14 cellular contexts compared by ENCODE assay signal in the genomic region with DNA sequence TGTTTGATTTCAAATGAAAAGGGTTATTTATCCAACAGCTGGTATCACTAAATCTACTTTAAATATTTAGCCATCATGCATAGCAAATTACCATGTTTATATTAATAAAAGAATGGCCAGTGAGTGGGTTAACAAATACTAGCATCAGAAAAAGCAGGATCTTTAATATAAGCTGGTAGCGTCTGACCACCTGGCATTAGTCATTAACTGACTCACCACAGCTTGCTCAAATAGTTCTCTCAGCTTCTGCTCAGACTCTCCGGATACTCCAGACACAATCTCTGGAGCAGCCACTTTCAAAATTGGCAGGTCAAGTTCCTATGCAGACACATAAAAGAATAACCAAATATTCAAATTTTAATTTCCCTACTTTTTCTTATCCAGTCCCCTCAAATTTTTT. TPM values are rescaled to one million over a fixed set of nuclear protein-coding genes. Genes with fewer than 3 reads are reported as not detected.
DNase-seq lines count a peak whose midpoint lies in the region; ATAC-seq and TF ChIP-seq lines count a peak whose summit lies in the region.
"Had no signal": no experiment of that assay in that cellular context is flagged by ENCODE, and none has a peak within 500 bp of the region (broad histone marks: within the 10 kb centered on the region; RNA-seq: fewer than 3 reads in every experiment).

No MANE protein-coding gene starts in this region.

- H3K4me1 Mint-ChIP-seq in activated naive CD4-positive, alpha-beta T cell treated with anti-CD3 and anti-CD28 coated beads for 36 hours (ENCODE audit: low read depth), result no peaks in the 10 kb centered on the region
- H3K4me1 Mint-ChIP-seq in stimulated activated naive CD8-positive, alpha-beta T cell treated with anti-CD3 and anti-CD28 coated beads, Interleukin-15, amount 100 ng/mL, for 72 hours, result no peaks in the 10 kb centered on the region

- TF ChIP-seq CTCF in Panc1 (IDR thresholded peaks at IDR 0.05) (no peak), epithelial cell of esophagus (IDR thresholded peaks at IDR 0.05; ENCODE audit: insufficient read depth, low read depth, low read length, missing control alignments) (no peak), retinal pigment epithelial cell (conservative IDR thresholded peaks at IDR 0.05; ENCODE audit: low read depth, low read length) (no peak)

- BruUV-seq in Panc1 (replicated peaks; lab: Mats Ljungman, UMichigan), result no TSS peak

- no peak overlapping the region for H3K27ac Mint-ChIP-seq in activated naive CD4-positive, alpha-beta T cell treated with anti-CD3 and anti-CD28 coated beads for 36 hours
- H3K27ac Mint-ChIP-seq in stimulated activated naive CD8-positive, alpha-beta T cell treated with anti-CD3 and anti-CD28 coated beads, Interleukin-15, amount 100 ng/mL, for 72 hours, result no peak overlapping the region

- no peaks in the 10 kb centered on the region for H3K27me3 Mint-ChIP-seq in activated naive CD4-positive, alpha-beta T cell treated with anti-CD3 and anti-CD28 coated beads for 36 hours (ENCODE audit: low read depth)
- H3K27me3 Mint-ChIP-seq in stimulated activated naive CD8-positive, alpha-beta T cell treated with anti-CD3 and anti-CD28 coated beads, Interleukin-15, amount 100 ng/mL, for 72 hours, result no peaks in the 10 kb centered on the region

- no peaks in the 10 kb centered on the region for H3K4me1 ChIP-seq in Panc1 (ENCODE audit: control insufficient read depth, insufficient read depth, low read length)
- H3K4me1 ChIP-seq: body of pancreas had no signal

- H3K9me3 ChIP-seq in Panc1 (ENCODE audit: control insufficient read depth, insufficient read depth, low read depth, low read length), result no peaks in the 10 kb centered on the region
- H3K9me3 ChIP-seq: body of pancreas, mucosa of descending colon had no signal

- H3K27ac ChIP-seq in Panc1 (ENCODE audit: low read length), result no peak overlapping the region
- H3K27ac ChIP-seq: body of pancreas had no signal

- ATAC-seq in Panc1 (peak; percentile 96), GM19452 (IDR thresholded peaks at IDR 0.05; ENCODE audit: unreplicated experiment) (no peak), HG03108 (IDR thresholded peaks at IDR 0.05; ENCODE audit: unreplicated experiment) (no peak)
- ATAC-seq in stimulated activated naive CD8-positive, alpha-beta T cell treated with anti-CD3 and anti-CD28 coated beads, Interleukin-15, amount 100 ng/mL, for 72 hours, result no peak
- ATAC-seq: body of pancreas, HCT116, mucosa of descending colon had no signal

- H3K36me3 ChIP-seq in Panc1 (ENCODE audit: control insufficient read depth, insufficient read depth, low read length), result peaks cover 15% of the 10 kb centered on the region

- POLR2A ChIA-PET in Panc1 (lab: Charles Lee), result no interaction called here

- no peak overlapping the region for H3K4me3 ChIP-seq in Panc1 (ENCODE audit: low read depth in 2 of 2, low read length in 2 of 2)
- no peak overlapping the region for H3K4me3 ChIP-seq in epithelial cell of esophagus (ENCODE audit: low read length)
- H3K4me3 ChIP-seq in retinal pigment epithelial cell (ENCODE audit: low read length), result no peak overlapping the region
- H3K4me3 ChIP-seq: body of pancreas, mucosa of descending colon had no signal

- DNase-seq in ELR (ENCODE audit: low read depth), result peak; percentile 91
- DNase-seq in Panc1 (ENCODE audit: low read depth, low spot score), result peak; percentile 57
- peak; percentile 84 for DNase-seq in epithelial cell of esophagus (ENCODE audit: low read depth)
- DNase-seq in retinal pigment epithelial cell (ENCODE audit: low read depth), result peak; percentile 36
- DNase-seq in activated naive CD4-positive, alpha-beta T cell treated with anti-CD3 and anti-CD28 coated beads for 36 hours, result no peak
- no peak for DNase-seq in stimulated activated naive CD8-positive, alpha-beta T cell treated with anti-CD3 and anti-CD28 coated beads, Interleukin-15, amount 100 ng/mL, for 72 hours
- DNase-seq: body of pancreas; GDM1; mucosa of descending colon; NCI-H1105 treated with DMSO at 0.1 percent for 48 hours; stimulated activated CD8-positive, alpha-beta memory T cell treated with anti-CD3 and anti-CD28 coated beads, Interleukin-4, amount 100 ng/mL, for 48 hours had no signal

- H3K9me3 Mint-ChIP-seq in activated naive CD4-positive, alpha-beta T cell treated with anti-CD3 and anti-CD28 coated beads for 36 hours, result no peaks in the 10 kb centered on the region
- no peaks in the 10 kb centered on the region for H3K9me3 Mint-ChIP-seq in stimulated activated naive CD8-positive, alpha-beta T cell treated with anti-CD3 and anti-CD28 coated beads, Interleukin-15, amount 100 ng/mL, for 72 hours

- H3K4me3 Mint-ChIP-seq in activated naive CD4-positive, alpha-beta T cell treated with anti-CD3 and anti-CD28 coated beads for 36 hours, result no peak overlapping the region
- H3K4me3 Mint-ChIP-seq in stimulated activated naive CD8-positive, alpha-beta T cell treated with anti-CD3 and anti-CD28 coated beads, Interleukin-15, amount 100 ng/mL, for 72 hours, result no peak overlapping the region

- H3K27me3 ChIP-seq in Panc1 (ENCODE audit: control insufficient read depth, insufficient read depth, low read length), result no peaks in the 10 kb centered on the region
- H3K27me3 ChIP-seq: body of pancreas had no signal

- CTCF ChIA-PET in Panc1 (lab: Charles Lee), result no interaction called here
- CTCF ChIA-PET in activated naive CD4-positive, alpha-beta T cell treated with anti-CD3 and anti-CD28 coated beads for 36 hours (lab: Charles Lee), result interaction anchor here (0.6 kb wide), 2 partner anchors 12 to 620 kb away, joined by 3 read pairs; no protein-coding TSS in a partner anchor

- peaks cover 24% of the 10 kb centered on the region for H3K36me3 Mint-ChIP-seq in activated naive CD4-positive, alpha-beta T cell treated with anti-CD3 and anti-CD28 coated beads for 36 hours (ENCODE audit: low read depth)

- in situ Hi-C loops in Panc1 (cut with HindIII; ENCODE audit: low pct_unique_long_range_greater_than_20kb, low sequenced_read_pairs), result no loop called here

- intact Hi-C loops in Panc1 (cut with micrococcal nuclease; ENCODE audit: unreplicated experiment), result no loop called here
- intact Hi-C loops in activated naive CD4-positive, alpha-beta T cell treated with anti-CD3 and anti-CD28 coated beads for 36 hours (cut with micrococcal nuclease), result no loop called here

RNA-seq across cellular contexts. Expression of a gene that starts 29.6 kb away (rescaled TPM):
- 25.0 TPM for total RNA-seq in Panc1 (2021; ENCODE audit: unreplicated experiment)
- polyA plus RNA-seq in Panc1 (2012; ENCODE audit: insufficient read length), result 10.4 TPM
- total RNA-seq in activated naive CD4-positive, alpha-beta T cell treated with anti-CD3 and anti-CD28 coated beads for 36 hours, result 10 to 100 TPM; 26.7 to 29.9 TPM

RNA-seq across cellular contexts. Expression of a gene that starts 56.3 kb away (rescaled TPM):
- total RNA-seq in Panc1 (2021; ENCODE audit: unreplicated experiment), result 53.8 TPM
- 48.9 TPM for polyA plus RNA-seq in Panc1 (2012; ENCODE audit: insufficient read length)
- 10 to 100 TPM; 34.7 to 35.1 TPM for total RNA-seq in activated naive CD4-positive, alpha-beta T cell treated with anti-CD3 and anti-CD28 coated beads for 36 hours

Comparison
In these comparisons a context has a peak if more than half of its experiments do, and no peak if none do; other contexts are left out.
1. DNase-seq: peak in ELR (single experiment), Panc1 (single experiment), epithelial cell of esophagus (single experiment) and retinal pigment epithelial cell (single experiment); none in activated naive CD4-positive, alpha-beta T cell treated with anti-CD3 and anti-CD28 coated beads for 36 hours (single experiment) and stimulated activated naive CD8-positive, alpha-beta T cell treated with anti-CD3 and anti-CD28 coated beads, Interleukin-15, amount 100 ng/mL, for 72 hours (0 of 2).